8 cellular contexts compared by ENCODE assay signal in genomic region chr3:114299421-114299820, GRCh38. TPM values are rescaled to one million over a fixed set of nuclear protein-coding genes. Genes with fewer than 3 reads are reported as not detected.
DNase-seq lines count a peak whose midpoint lies in the region; ATAC-seq, FAIRE-seq and TF ChIP-seq lines count a peak whose summit lies in the region.

No MANE protein-coding gene starts in this region.

- no peaks in the 10 kb centered on the region for H3K4me1 ChIP-seq in mucosa of descending colon (ENCODE audit: low read depth)

- intact Hi-C loops in mucosa of descending colon (cut with DNase I, micrococcal nuclease) = no loop called here
- intact Hi-C loops in posterior vena cava (cut with DNase I) = no loop called here

- H3K9me3 ChIP-seq in mucosa of descending colon = no peaks in the 10 kb centered on the region

- TF ChIP-seq CTCF in AG09319 (IDR thresholded peaks at IDR 0.05; ENCODE audit: low read depth, low read length) (peak; percentile 25), astrocyte of the cerebellum (IDR thresholded peaks at IDR 0.05; ENCODE audit: low read depth, low read length, missing control alignments) (peak; percentile 52), mucosa of descending colon (IDR thresholded peaks at IDR 0.05) (no peak)

- no peaks in the 10 kb centered on the region for H3K36me3 ChIP-seq in mucosa of descending colon (ENCODE audit: low read depth)

- ATAC-seq in mucosa of descending colon (peak; percentile 49), HG03175 (IDR thresholded peaks at IDR 0.05; ENCODE audit: unreplicated experiment) (no peak)

- in situ Hi-C loops in astrocyte of the cerebellum (cut with HindIII; ENCODE audit: low sequenced_read_pairs) = no loop called here

- DNase-seq in AG09319 (ENCODE audit: extremely low read depth, low read depth) (no peak), GM12892 (ENCODE audit: insufficient read length) (no peak), NCI-H526 treated with DMSO at 0.1 percent for 48 hours (lab: John Stamatoyannopoulos, UW) (peak; percentile 7), astrocyte of the cerebellum (ENCODE audit: low read depth) (no peak), mucosa of descending colon (peak in 2 of 3 donors; percentile 27 to 36), GM19238 (ENCODE audit: insufficient read length, low spot score) (no peak), posterior vena cava (ENCODE audit: low spot score) (no peak)

- FAIRE-seq in GM12892 (lab: Jason Lieb, UNC) = peak; percentile 5

- no peak for TF ChIP-seq POLR2A in GM12892 (IDR thresholded peaks at IDR 0.05; ENCODE audit: low read depth, low read length)

- no peak overlapping the region for H3K4me3 ChIP-seq in astrocyte of the cerebellum (ENCODE audit: low read depth, low read length)
- no peak overlapping the region for H3K4me3 ChIP-seq in mucosa of descending colon

RNA-seq across cellular contexts. Expression of gene TIGIT, which starts 5.6 kb away (rescaled TPM):
- polyA plus RNA-seq in GM12892 (2012; ENCODE audit: missing spikeins) = 10.9 TPM
- total RNA-seq in mucosa of descending colon (1 to 10 TPM in 1 of 3 donors, under 1 TPM in 2; 0.54 to 1.6 (median 0.84) TPM), posterior vena cava (under 1 TPM; 0.48 to 0.60 TPM)

Comparison
In these comparisons a context has a peak if more than half of its experiments do, and no peak if none do; other contexts are left out.
1. DNase-seq: peak in NCI-H526 treated with DMSO at 0.1 percent for 48 hours (single experiment) and mucosa of descending colon (2 of 3); none in AG09319 (single experiment), GM12892 (single experiment), astrocyte of the cerebellum (single experiment), GM19238 (single experiment) and posterior vena cava (single experiment).